Comparison of ENCODE assay signal across 10 cellular contexts in the genomic region with DNA sequence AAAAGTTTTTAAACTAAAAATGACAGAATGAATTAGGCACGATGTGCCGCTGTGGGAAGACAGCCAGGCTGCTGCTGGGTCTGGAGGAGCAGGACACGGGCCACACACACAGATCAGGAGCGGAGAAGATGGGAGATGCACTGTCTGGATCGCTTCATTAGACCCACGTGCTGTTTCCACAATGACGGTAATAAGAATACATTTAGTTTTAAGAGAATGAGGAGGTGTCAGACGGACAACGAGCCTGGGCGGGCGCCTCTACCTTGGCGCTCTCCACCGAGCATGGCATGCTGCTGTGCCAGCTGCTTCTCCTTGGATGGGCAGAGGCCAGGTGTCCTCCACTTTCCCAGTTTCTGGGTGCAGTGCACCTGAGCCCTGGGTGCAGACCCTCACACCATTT. TPM values are rescaled to one million over a fixed set of nuclear protein-coding genes. Genes with fewer than 3 reads are reported as not detected.
DNase-seq lines count a peak whose midpoint lies in the region; FAIRE-seq and TF ChIP-seq lines count a peak whose summit lies in the region.
"Not testable (repeated sequence)": the region's sequence is repeated elsewhere in the genome, so short reads cannot be mapped to it uniquely, and the experiment has no call there.
"Had no signal": no experiment of that assay in that cellular context is flagged by ENCODE, and none has a peak within 500 bp of the region (broad histone marks: within the 10 kb centered on the region; RNA-seq: fewer than 3 reads in every experiment).

No MANE protein-coding gene starts in this region.

- not testable (repeated sequence) for H3K4me1 Mint-ChIP-seq in activated T-cell treated with anti-CD3 and anti-CD28 coated beads, Interleukin-2, amount 50 U/mL, for 24 hours (ENCODE audit: low read depth); type B pancreatic cell (ENCODE audit: unreplicated experiment)

- H3K4me1 ChIP-seq in esophagus muscularis mucosa, result peaks cover 6 to 48% (median 13%) of the 10 kb centered on the region in 4 donors
- not testable (repeated sequence) for H3K4me1 ChIP-seq in kidney (ENCODE audit: control insufficient read depth in 1 of 2, insufficient read depth in 1 of 2, low read depth in 1 of 2, low read length in 2 of 2)

- H3K27me3 ChIP-seq in H7 (ENCODE audit: control insufficient read depth, insufficient read depth, low read length); esophagus muscularis mucosa: not testable (repeated sequence)

- intact Hi-C loops in esophagus muscularis mucosa (cut with DNase I), result not testable (repeated sequence)
- intact Hi-C loops in kidney (cut with DNase I), result loop anchor here (10.0 kb wide), 1 partner anchor 88 kb away; no protein-coding TSS in a partner anchor

- not testable (repeated sequence) for H3K4me3 ChIP-seq in H7 (ENCODE audit: insufficient read depth, low read depth, low read length); esophagus muscularis mucosa; kidney (ENCODE audit: low read length in 2 of 2)

- not testable (repeated sequence) for TF ChIP-seq POLR2A in esophagus muscularis mucosa (IDR thresholded peaks at IDR 0.05; ENCODE audit: low read depth)

- DNase-seq in AG08396 (ENCODE audit: low spot score), result peak; percentile 9
- peak; percentile 25 for DNase-seq in H7
- peak; percentile 13 for DNase-seq in activated CD4-positive, CD25-positive, alpha-beta regulatory T cell treated with anti-CD3 and anti-CD28 coated beads, Interleukin-2, amount 50 U/mL, for 72 hours
- peak; percentile 21 for DNase-seq in activated T-cell treated with anti-CD3 and anti-CD28 coated beads, Interleukin-2, amount 50 U/mL, for 24 hours
- peak; percentile 24 for DNase-seq in esophagus muscularis mucosa (ENCODE audit: extremely low spot score)
- peak; percentile 43 for DNase-seq in kidney
- DNase-seq in retina, result peak; percentile 28
- peak; percentile 43 for DNase-seq in type B pancreatic cell (ENCODE audit: extremely low spot score, unreplicated experiment)

- not testable (repeated sequence) for H3K9me3 Mint-ChIP-seq in activated T-cell treated with anti-CD3 and anti-CD28 coated beads, Interleukin-2, amount 50 U/mL, for 24 hours; type B pancreatic cell

- not testable (repeated sequence) for TF ChIP-seq CTCF in esophagus muscularis mucosa (IDR thresholded peaks at IDR 0.05); kidney (IDR thresholded peaks at IDR 0.05; ENCODE audit: borderline replicate concordance, extremely low read depth, insufficient read depth); type B pancreatic cell (conservative IDR thresholded peaks at IDR 0.05)

- not testable (repeated sequence) for H3K9ac ChIP-seq in kidney (ENCODE audit: low read length in 2 of 2)

- H3K9me3 ChIP-seq in esophagus muscularis mucosa; kidney (ENCODE audit: control insufficient read depth in 1 of 2, low read length in 2 of 2): not testable (repeated sequence)

- not testable (repeated sequence) for H3K27me3 Mint-ChIP-seq in activated T-cell treated with anti-CD3 and anti-CD28 coated beads, Interleukin-2, amount 50 U/mL, for 24 hours; type B pancreatic cell

- WGBS in esophagus muscularis mucosa, result 75% methylated on average over 13 of the region's 13 CpGs

- not testable (repeated sequence) for H3K4me3 Mint-ChIP-seq in activated T-cell treated with anti-CD3 and anti-CD28 coated beads, Interleukin-2, amount 50 U/mL, for 24 hours; type B pancreatic cell

- TF ChIP-seq EP300 in esophagus muscularis mucosa (IDR thresholded peaks at IDR 0.05), result not testable (repeated sequence)

- FAIRE-seq in kidney (lab: Jason Lieb, UNC), result not testable (repeated sequence)

- peak overlapping the region in 1 of 4 donors; percentile 1 for H3K27ac ChIP-seq in esophagus muscularis mucosa (replicated peaks in 1 of 4)
- not testable (repeated sequence) for H3K27ac ChIP-seq in kidney (ENCODE audit: low read depth in 2 of 2, low read length in 2 of 2)

- H3K36me3 Mint-ChIP-seq in activated T-cell treated with anti-CD3 and anti-CD28 coated beads, Interleukin-2, amount 50 U/mL, for 24 hours (ENCODE audit: low read depth); type B pancreatic cell: not testable (repeated sequence)

- H3K27ac Mint-ChIP-seq in activated T-cell treated with anti-CD3 and anti-CD28 coated beads, Interleukin-2, amount 50 U/mL, for 24 hours; type B pancreatic cell: not testable (repeated sequence)

- H3K36me3 ChIP-seq in H7 (replicated peaks; ENCODE audit: control insufficient read depth, insufficient read depth, low read length); kidney (ENCODE audit: control insufficient read depth in 1 of 2, insufficient read depth in 2 of 2, low read length in 2 of 2): not testable (repeated sequence)
- peaks cover 0 to 18% (median 0%) of the 10 kb centered on the region in 4 donors for H3K36me3 ChIP-seq in esophagus muscularis mucosa

RNA-seq across cellular contexts. Expression of gene ZDHHC11B, which starts 11.6 kb away (rescaled TPM):
- total RNA-seq in H7 (2014; rRNA removed; shearing (Covaris generic)), result 0.07 and 0.33 TPM in 2 replicates
- 10 to 100 TPM in 1 of 4 donors, 1 to 10 TPM in 3; 2.2 to 11.7 (median 6.2) TPM for total RNA-seq in esophagus muscularis mucosa
- 5.4 TPM for total RNA-seq in kidney
- polyA plus RNA-seq in kidney (ENCODE audit: insufficient read depth, low read depth, low replicate concordance), result 4.4 TPM
- total RNA-seq in type B pancreatic cell (ENCODE audit: low replicate concordance), result 2.2 and 4.0 TPM in 2 replicates
- total RNA-seq: M059J had no signal
- polyA plus RNA-seq: CD4-positive, CD25-positive, alpha-beta regulatory T cell had no signal
